2 cellular contexts compared by ENCODE assay signal in the genomic region with DNA sequence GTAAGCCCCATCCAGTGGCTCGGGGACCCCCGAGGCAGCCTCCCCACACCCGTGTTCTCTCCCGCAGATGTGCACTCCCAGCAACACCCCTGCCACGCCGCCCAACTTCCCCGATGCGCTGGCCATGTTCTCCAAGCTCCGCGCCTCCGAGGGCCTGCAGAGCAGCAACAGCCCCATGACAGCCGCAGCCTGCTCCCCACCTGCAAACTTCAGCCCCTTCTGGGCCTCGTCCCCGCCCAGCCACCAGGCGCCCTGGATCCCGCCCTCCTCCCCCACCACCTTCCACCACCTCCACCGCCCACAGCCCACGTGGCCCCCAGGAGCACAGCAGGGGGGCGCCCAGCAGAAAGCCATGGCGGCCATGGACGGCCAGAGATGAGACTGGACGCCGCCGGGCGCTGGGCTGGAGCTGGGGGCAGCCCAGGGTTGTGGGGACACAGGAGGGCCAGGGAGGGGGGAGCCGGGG.
TF ChIP-seq lines count a peak whose summit lies in the region.

No MANE protein-coding gene starts in this region.

TF ChIP-seq in SK-N-SH, 30 proteins besides CTCF, POLR2A, EP300 and RAD21 (continued from another document):
- TF ChIP-seq, protein P1, sequence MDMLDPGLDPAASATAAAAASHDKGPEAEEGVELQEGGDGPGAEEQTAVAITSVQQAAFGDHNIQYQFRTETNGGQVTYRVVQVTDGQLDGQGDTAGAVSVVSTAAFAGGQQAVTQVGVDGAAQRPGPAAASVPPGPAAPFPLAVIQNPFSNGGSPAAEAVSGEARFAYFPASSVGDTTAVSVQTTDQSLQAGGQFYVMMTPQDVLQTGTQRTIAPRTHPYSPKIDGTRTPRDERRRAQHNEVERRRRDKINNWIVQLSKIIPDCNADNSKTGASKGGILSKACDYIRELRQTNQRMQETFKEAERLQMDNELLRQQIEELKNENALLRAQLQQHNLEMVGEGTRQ (IDR thresholded peaks at IDR 0.05; ENCODE audit: borderline replicate concordance, low read depth, low read length), result no peak
- TF ChIP-seq RCOR1 (IDR thresholded peaks at IDR 0.05; ENCODE audit: low read length) (no peak), FOXJ3 (CRISPR knock-in tag; IDR thresholded peaks at IDR 0.05) (no peak), TCF12 (IDR thresholded peaks at IDR 0.05) (no peak), YY1 (IDR thresholded peaks at IDR 0.05; ENCODE audit: low read depth) (no peak), GATA2 (CRISPR knock-in tag; IDR thresholded peaks at IDR 0.05) (no peak), MEF2A (IDR thresholded peaks at IDR 0.05; ENCODE audit: borderline replicate concordance, low read depth) (no peak), TAF1 (IDR thresholded peaks at IDR 0.05; ENCODE audit: borderline replicate concordance, low read depth, low read length) (no peak)
- TF ChIP-seq, protein P2, sequence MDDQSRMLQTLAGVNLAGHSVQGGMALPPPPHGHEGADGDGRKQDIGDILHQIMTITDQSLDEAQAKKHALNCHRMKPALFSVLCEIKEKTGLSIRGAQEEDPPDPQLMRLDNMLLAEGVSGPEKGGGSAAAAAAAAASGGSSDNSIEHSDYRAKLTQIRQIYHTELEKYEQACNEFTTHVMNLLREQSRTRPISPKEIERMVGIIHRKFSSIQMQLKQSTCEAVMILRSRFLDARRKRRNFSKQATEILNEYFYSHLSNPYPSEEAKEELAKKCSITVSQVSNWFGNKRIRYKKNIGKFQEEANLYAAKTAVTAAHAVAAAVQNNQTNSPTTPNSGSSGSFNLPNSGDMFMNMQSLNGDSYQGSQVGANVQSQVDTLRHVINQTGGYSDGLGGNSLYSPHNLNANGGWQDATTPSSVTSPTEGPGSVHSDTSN (IDR thresholded peaks at IDR 0.05), result no peak
- TF ChIP-seq, protein P3, sequence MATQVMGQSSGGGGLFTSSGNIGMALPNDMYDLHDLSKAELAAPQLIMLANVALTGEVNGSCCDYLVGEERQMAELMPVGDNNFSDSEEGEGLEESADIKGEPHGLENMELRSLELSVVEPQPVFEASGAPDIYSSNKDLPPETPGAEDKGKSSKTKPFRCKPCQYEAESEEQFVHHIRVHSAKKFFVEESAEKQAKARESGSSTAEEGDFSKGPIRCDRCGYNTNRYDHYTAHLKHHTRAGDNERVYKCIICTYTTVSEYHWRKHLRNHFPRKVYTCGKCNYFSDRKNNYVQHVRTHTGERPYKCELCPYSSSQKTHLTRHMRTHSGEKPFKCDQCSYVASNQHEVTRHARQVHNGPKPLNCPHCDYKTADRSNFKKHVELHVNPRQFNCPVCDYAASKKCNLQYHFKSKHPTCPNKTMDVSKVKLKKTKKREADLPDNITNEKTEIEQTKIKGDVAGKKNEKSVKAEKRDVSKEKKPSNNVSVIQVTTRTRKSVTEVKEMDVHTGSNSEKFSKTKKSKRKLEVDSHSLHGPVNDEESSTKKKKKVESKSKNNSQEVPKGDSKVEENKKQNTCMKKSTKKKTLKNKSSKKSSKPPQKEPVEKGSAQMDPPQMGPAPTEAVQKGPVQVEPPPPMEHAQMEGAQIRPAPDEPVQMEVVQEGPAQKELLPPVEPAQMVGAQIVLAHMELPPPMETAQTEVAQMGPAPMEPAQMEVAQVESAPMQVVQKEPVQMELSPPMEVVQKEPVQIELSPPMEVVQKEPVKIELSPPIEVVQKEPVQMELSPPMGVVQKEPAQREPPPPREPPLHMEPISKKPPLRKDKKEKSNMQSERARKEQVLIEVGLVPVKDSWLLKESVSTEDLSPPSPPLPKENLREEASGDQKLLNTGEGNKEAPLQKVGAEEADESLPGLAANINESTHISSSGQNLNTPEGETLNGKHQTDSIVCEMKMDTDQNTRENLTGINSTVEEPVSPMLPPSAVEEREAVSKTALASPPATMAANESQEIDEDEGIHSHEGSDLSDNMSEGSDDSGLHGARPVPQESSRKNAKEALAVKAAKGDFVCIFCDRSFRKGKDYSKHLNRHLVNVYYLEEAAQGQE (IDR thresholded peaks at IDR 0.05; ENCODE audit: low read depth, low read length), result no peak
- TF ChIP-seq, protein P4, sequence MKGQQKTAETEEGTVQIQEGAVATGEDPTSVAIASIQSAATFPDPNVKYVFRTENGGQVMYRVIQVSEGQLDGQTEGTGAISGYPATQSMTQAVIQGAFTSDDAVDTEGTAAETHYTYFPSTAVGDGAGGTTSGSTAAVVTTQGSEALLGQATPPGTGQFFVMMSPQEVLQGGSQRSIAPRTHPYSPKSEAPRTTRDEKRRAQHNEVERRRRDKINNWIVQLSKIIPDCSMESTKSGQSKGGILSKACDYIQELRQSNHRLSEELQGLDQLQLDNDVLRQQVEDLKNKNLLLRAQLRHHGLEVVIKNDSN (IDR thresholded peaks at IDR 0.05; ENCODE audit: borderline replicate concordance, low read depth), result no peak

TF ChIP-seq in SK-N-SH treated with all-trans-retinoic acid at 6 μM for 48 hours, 23 proteins besides CTCF, POLR2A, EP300 and RAD21 (continued from another document):
- TF ChIP-seq, protein P5, sequence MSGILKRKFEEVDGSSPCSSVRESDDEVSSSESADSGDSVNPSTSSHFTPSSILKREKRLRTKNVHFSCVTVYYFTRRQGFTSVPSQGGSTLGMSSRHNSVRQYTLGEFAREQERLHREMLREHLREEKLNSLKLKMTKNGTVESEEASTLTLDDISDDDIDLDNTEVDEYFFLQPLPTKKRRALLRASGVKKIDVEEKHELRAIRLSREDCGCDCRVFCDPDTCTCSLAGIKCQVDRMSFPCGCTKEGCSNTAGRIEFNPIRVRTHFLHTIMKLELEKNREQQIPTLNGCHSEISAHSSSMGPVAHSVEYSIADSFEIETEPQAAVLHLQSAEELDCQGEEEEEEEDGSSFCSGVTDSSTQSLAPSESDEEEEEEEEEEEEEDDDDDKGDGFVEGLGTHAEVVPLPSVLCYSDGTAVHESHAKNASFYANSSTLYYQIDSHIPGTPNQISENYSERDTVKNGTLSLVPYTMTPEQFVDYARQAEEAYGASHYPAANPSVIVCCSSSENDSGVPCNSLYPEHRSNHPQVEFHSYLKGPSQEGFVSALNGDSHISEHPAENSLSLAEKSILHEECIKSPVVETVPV (CRISPR knock-in tag; IDR thresholded peaks at IDR 0.05), result no peak
- TF ChIP-seq ZNF70 (CRISPR knock-in tag; IDR thresholded peaks at IDR 0.05), result no peak
- TF ChIP-seq, protein P6, sequence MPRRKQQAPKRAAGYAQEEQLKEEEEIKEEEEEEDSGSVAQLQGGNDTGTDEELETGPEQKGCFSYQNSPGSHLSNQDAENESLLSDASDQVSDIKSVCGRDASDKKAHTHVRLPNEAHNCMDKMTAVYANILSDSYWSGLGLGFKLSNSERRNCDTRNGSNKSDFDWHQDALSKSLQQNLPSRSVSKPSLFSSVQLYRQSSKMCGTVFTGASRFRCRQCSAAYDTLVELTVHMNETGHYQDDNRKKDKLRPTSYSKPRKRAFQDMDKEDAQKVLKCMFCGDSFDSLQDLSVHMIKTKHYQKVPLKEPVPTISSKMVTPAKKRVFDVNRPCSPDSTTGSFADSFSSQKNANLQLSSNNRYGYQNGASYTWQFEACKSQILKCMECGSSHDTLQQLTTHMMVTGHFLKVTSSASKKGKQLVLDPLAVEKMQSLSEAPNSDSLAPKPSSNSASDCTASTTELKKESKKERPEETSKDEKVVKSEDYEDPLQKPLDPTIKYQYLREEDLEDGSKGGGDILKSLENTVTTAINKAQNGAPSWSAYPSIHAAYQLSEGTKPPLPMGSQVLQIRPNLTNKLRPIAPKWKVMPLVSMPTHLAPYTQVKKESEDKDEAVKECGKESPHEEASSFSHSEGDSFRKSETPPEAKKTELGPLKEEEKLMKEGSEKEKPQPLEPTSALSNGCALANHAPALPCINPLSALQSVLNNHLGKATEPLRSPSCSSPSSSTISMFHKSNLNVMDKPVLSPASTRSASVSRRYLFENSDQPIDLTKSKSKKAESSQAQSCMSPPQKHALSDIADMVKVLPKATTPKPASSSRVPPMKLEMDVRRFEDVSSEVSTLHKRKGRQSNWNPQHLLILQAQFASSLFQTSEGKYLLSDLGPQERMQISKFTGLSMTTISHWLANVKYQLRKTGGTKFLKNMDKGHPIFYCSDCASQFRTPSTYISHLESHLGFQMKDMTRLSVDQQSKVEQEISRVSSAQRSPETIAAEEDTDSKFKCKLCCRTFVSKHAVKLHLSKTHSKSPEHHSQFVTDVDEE (CRISPR knock-in tag; IDR thresholded peaks at IDR 0.05), result no peak
